Comparison of ENCODE assay signal across 33 cellular contexts in genomic region chr11:31915867-31916266, GRCh38.
"Had no signal": no experiment of that assay in that cellular context is flagged by ENCODE, and none has a peak within 500 bp of the region (broad histone marks: within the 10 kb centered on the region; RNA-seq: fewer than 3 reads in every experiment).

No MANE protein-coding gene starts in this region.

- H3K9me3 ChIP-seq: ascending aorta, MG63, SJCRH30, SK-N-SH had no signal

- H3K9ac ChIP-seq: SK-N-SH had no signal

- H3K27ac Mint-ChIP-seq: activated CD4-positive, alpha-beta T cell treated with anti-CD3 and anti-CD28 coated beads, Interleukin-2, amount 10 ng/mL, durations not matched to agents 24 days and 14 days; activated CD8-positive, alpha-beta T cell treated with anti-CD3 and anti-CD28 coated beads for 36 hours; activated naive CD4-positive, alpha-beta T cell treated with anti-CD3 and anti-CD28 coated beads, Interleukin-2, amount 50 U/mL, for 24 hours; activated naive CD8-positive, alpha-beta T cell treated with anti-CD3 and anti-CD28 coated beads, Interleukin-2, amount 10 ng/mL, durations not matched to agents 7 days and 5 days; activated T-cell treated with anti-CD3 and anti-CD28 coated beads, Interleukin-2, amount 50 U/mL, for 72 hours; activated T-helper 2 cell treated with anti-CD3 and anti-CD28 coated beads, Interferon-gamma antibody, Interleukin-2, Interleukin-4, amounts not matched to agents 10 μg/mL and 5 μg/mL and 100 μg/mL, durations not matched to agents 14 hours and 24 hours and 36 hours; T-helper 1 cell treated with Interleukin-12 subunit alpha and Interleukin-12 subunit beta and Interleukin-4 antibody, amounts not matched to agents 30 μg/mL and 1 μg/mL, for 36 hours; T-helper 2 cell treated with Interferon-gamma antibody and Interleukin-4, amounts not matched to agents 5 μg/mL and 100 μg/mL, for 36 hours had no signal

- DNase-seq: activated CD4-positive, alpha-beta T cell treated with anti-CD3 and anti-CD28 coated beads, Interleukin-2, amount 10 ng/mL, durations not matched to agents 24 days and 14 days; activated CD4-positive, alpha-beta T cell treated with anti-CD3 and anti-CD28 coated beads, Interleukin-2, amount 50 U/mL, for 4 hours; activated CD8-positive, alpha-beta T cell treated with anti-CD3 and anti-CD28 coated beads for 36 hours; activated gamma-delta T cell; activated naive CD4-positive, alpha-beta T cell treated with Interleukin-2 at 50 U/mL for 16 hours; activated naive CD8-positive, alpha-beta T cell treated with anti-CD3 and anti-CD28 coated beads, Interleukin-2, amount 10 ng/mL, durations not matched to agents 7 days and 5 days; activated T-cell treated with anti-CD3 and anti-CD28 coated beads, Interleukin-2, amount 50 U/mL, for 1 hour; activated T-cell treated with anti-CD3 and anti-CD28 coated beads, Interleukin-2, amount 50 U/mL, for 72 hours; amygdala; Kasumi-1; MG63; NCI-H1048; NCI-H1105 treated with DMSO at 0.1 percent for 48 hours; NCI-H1436; NCI-H1694; NCI-H2029 treated with DMSO at 0.1 percent for 48 hours; NCI-H2107; NCI-H2171; NCI-H510A; NCI-H526; NCI-H748 treated with DMSO at 0.1 percent for 48 hours; NK-92 treated with Interleukin-12 subunit alpha and Interleukin-12 subunit beta, amount 100 ng/mL, for 24 hours; SHP77; SK-N-SH had no signal

- H3K27ac ChIP-seq: ascending aorta, cardiac muscle cell, SJCRH30 had no signal

- H3K4me2 ChIP-seq: SK-N-SH had no signal

- H3K36me3 Mint-ChIP-seq: activated naive CD4-positive, alpha-beta T cell treated with anti-CD3 and anti-CD28 coated beads, Interleukin-2, amount 50 U/mL, for 24 hours; activated naive CD8-positive, alpha-beta T cell treated with anti-CD3 and anti-CD28 coated beads, Interleukin-2, amount 10 ng/mL, durations not matched to agents 7 days and 5 days had no signal

- H3K4me3 ChIP-seq: ascending aorta, cardiac muscle cell, MG63, SJCRH30 had no signal

- H3K9me3 Mint-ChIP-seq: activated CD8-positive, alpha-beta T cell treated with anti-CD3 and anti-CD28 coated beads for 36 hours; activated naive CD4-positive, alpha-beta T cell treated with anti-CD3 and anti-CD28 coated beads, Interleukin-2, amount 50 U/mL, for 24 hours; activated naive CD8-positive, alpha-beta T cell treated with anti-CD3 and anti-CD28 coated beads, Interleukin-2, amount 10 ng/mL, durations not matched to agents 7 days and 5 days; activated T-cell treated with anti-CD3 and anti-CD28 coated beads, Interleukin-2, amount 50 U/mL, for 72 hours; activated T-helper 2 cell treated with anti-CD3 and anti-CD28 coated beads, Interferon-gamma antibody, Interleukin-2, Interleukin-4, amounts not matched to agents 10 μg/mL and 5 μg/mL and 100 μg/mL, durations not matched to agents 14 hours and 24 hours and 36 hours; central memory CD8-positive, alpha-beta T cell; T-helper 1 cell treated with Interleukin-12 subunit alpha and Interleukin-12 subunit beta and Interleukin-4 antibody, amounts not matched to agents 30 μg/mL and 1 μg/mL, for 36 hours; T-helper 2 cell treated with Interferon-gamma antibody and Interleukin-4, amounts not matched to agents 5 μg/mL and 100 μg/mL, for 36 hours had no signal

- H3K36me3 ChIP-seq: ascending aorta, cardiac muscle cell, MG63, SJCRH30 had no signal

- ATAC-seq: activated CD8-positive, alpha-beta T cell treated with anti-CD3 and anti-CD28 coated beads for 36 hours; activated T-cell treated with anti-CD3 and anti-CD28 coated beads, Interleukin-2, amount 50 U/mL, for 72 hours; Panc1 had no signal

- H3K4me1 ChIP-seq: ascending aorta, SJCRH30 had no signal

- H3K27me3 ChIP-seq: ascending aorta, MG63, SJCRH30 had no signal

- H3K4me3 Mint-ChIP-seq: activated CD4-positive, alpha-beta T cell treated with anti-CD3 and anti-CD28 coated beads, Interleukin-2, amount 10 ng/mL, durations not matched to agents 24 days and 14 days; activated CD8-positive, alpha-beta T cell treated with anti-CD3 and anti-CD28 coated beads for 36 hours; activated naive CD4-positive, alpha-beta T cell treated with anti-CD3 and anti-CD28 coated beads, Interleukin-2, amount 50 U/mL, for 24 hours; activated naive CD8-positive, alpha-beta T cell treated with anti-CD3 and anti-CD28 coated beads, Interleukin-2, amount 10 ng/mL, durations not matched to agents 7 days and 5 days; activated T-cell treated with anti-CD3 and anti-CD28 coated beads, Interleukin-2, amount 50 U/mL, for 72 hours; central memory CD8-positive, alpha-beta T cell; T-helper 1 cell treated with Interleukin-12 subunit alpha and Interleukin-12 subunit beta and Interleukin-4 antibody, amounts not matched to agents 30 μg/mL and 1 μg/mL, for 36 hours; T-helper 2 cell treated with Interferon-gamma antibody and Interleukin-4, amounts not matched to agents 5 μg/mL and 100 μg/mL, for 36 hours had no signal

- H3K4me1 Mint-ChIP-seq: activated CD4-positive, alpha-beta T cell treated with anti-CD3 and anti-CD28 coated beads, Interleukin-2, amount 10 ng/mL, durations not matched to agents 24 days and 14 days; activated naive CD4-positive, alpha-beta T cell treated with anti-CD3 and anti-CD28 coated beads, Interleukin-2, amount 50 U/mL, for 24 hours; activated naive CD8-positive, alpha-beta T cell treated with anti-CD3 and anti-CD28 coated beads, Interleukin-2, amount 10 ng/mL, durations not matched to agents 7 days and 5 days; central memory CD8-positive, alpha-beta T cell had no signal

- H3K9me2 ChIP-seq: SK-N-SH had no signal
